Comparison of ENCODE assay signal across 9 cellular contexts in genomic region chr17:76252040-76252954, GRCh38. TPM values are rescaled to one million over a fixed set of nuclear protein-coding genes. Genes with fewer than 3 reads are reported as not detected.
DNase-seq lines count a peak whose midpoint lies in the region; ATAC-seq and TF ChIP-seq lines count a peak whose summit lies in the region.
"Had no signal": no experiment of that assay in that cellular context is flagged by ENCODE, and none has a peak within 500 bp of the region (broad histone marks: within the 10 kb centered on the region; RNA-seq: fewer than 3 reads in every experiment).

No MANE protein-coding gene starts in this region.

- no peak overlapping the region for H3K4me3 ChIP-seq in OCI-LY7 (ENCODE audit: low read depth, low read length, poor library complexity, severe bottlenecking)
- no peak overlapping the region for H3K4me3 ChIP-seq in brain microvascular endothelial cell (ENCODE audit: low read depth, low read length)
- H3K4me3 ChIP-seq in lower leg skin (ENCODE audit: low read depth, poor library complexity, severe bottlenecking), result no peak overlapping the region
- H3K4me3 ChIP-seq in tibial artery, result no peak overlapping the region
- H3K4me3 ChIP-seq: cardiac muscle cell had no signal

- H3K27me3 Mint-ChIP-seq in activated T-cell treated with anti-CD3 and anti-CD28 coated beads, Interleukin-2, amount 50 U/mL, for 4 hours (ENCODE audit: low read depth), result no peaks in the 10 kb centered on the region

- H3K9me3 Mint-ChIP-seq in activated T-cell treated with anti-CD3 and anti-CD28 coated beads, Interleukin-2, amount 50 U/mL, for 4 hours, result no peaks in the 10 kb centered on the region

- H3K9me2 ChIP-seq in OCI-LY7 (ENCODE audit: insufficient read depth, low read length), result no peaks in the 10 kb centered on the region

- in situ Hi-C loops in brain microvascular endothelial cell (cut with HindIII; ENCODE audit: low pct_ligation_motif_present, low sequenced_read_pairs), result loop anchor here (25.0 kb wide), 1 partner anchor 90 kb away; no protein-coding TSS in a partner anchor

- ATAC-seq in activated T-cell treated with anti-CD3 and anti-CD28 coated beads, Interleukin-2, amount 50 U/mL, for 4 hours, result peak; percentile 82 to 84

- CTCF ChIA-PET in OCI-LY7 (lab: Charles Lee; ENCODE audit: unreplicated experiment), result no interaction called here

- no peaks in the 10 kb centered on the region for H3K79me2 ChIP-seq in OCI-LY7 (ENCODE audit: insufficient read depth, low read depth, low read length)

- peak overlapping the region; percentile 50 for H3K4me3 Mint-ChIP-seq in activated T-cell treated with anti-CD3 and anti-CD28 coated beads, Interleukin-2, amount 50 U/mL, for 4 hours

- peak overlapping the region; percentile 75 for H2AFZ ChIP-seq in OCI-LY7 (ENCODE audit: low read length)

- H4K20me1 ChIP-seq in OCI-LY7 (ENCODE audit: insufficient read depth, low read length), result no peaks in the 10 kb centered on the region

- H3K4me1 Mint-ChIP-seq in activated T-cell treated with anti-CD3 and anti-CD28 coated beads, Interleukin-2, amount 50 U/mL, for 4 hours (ENCODE audit: low read depth), result peaks cover 55% of the 10 kb centered on the region

- no peak for DNase-seq in activated T-cell treated with anti-CD3 and anti-CD28 coated beads, Interleukin-2, amount 50 U/mL, for 4 hours
- DNase-seq in activated T-cell treated with anti-CD3 and anti-CD28 coated beads for 4 hours (no peak), OCI-LY7 (ENCODE audit: low spot score) (peak; percentile 41), brain microvascular endothelial cell (peak; percentile 70), lower leg skin (ENCODE audit: low spot score in 2 of 2) (peak; percentile 81 to 93), tibial artery (peak; percentile 66 to 77), T-helper 9 cell (no peak), NCI-H446 (lab: John Stamatoyannopoulos, UW) (no peak)

- TF ChIP-seq POLR2A in lower leg skin (IDR thresholded peaks at IDR 0.05), result no peak

- POLR2A ChIA-PET in OCI-LY7 (lab: Charles Lee), result interaction anchor here (0.5 to 9.4 kb wide), 2 partner anchors 10 to 182 kb away, joined by 5 to 71 read pairs; partner anchors contain the start of gene UBALD2

- H3K27me3 ChIP-seq in brain microvascular endothelial cell (replicated peaks), result no peaks in the 10 kb centered on the region
- peaks cover 0 to 64% of the 10 kb centered on the region in 2 donors for H3K27me3 ChIP-seq in tibial artery
- H3K27me3 ChIP-seq: cardiac muscle cell had no signal

- 29 to 45% methylated on average over 11 of the region's 11 CpGs for WGBS in lower leg skin, 2 donors

- no peaks in the 10 kb centered on the region for H3K36me3 Mint-ChIP-seq in activated T-cell treated with anti-CD3 and anti-CD28 coated beads, Interleukin-2, amount 50 U/mL, for 4 hours (ENCODE audit: insufficient read depth)

- no TSS peak for BruUV-seq in OCI-LY7 (replicated peaks; lab: Mats Ljungman, UMichigan)

- H3K36me3 ChIP-seq in OCI-LY7 (ENCODE audit: insufficient read depth, low read length) (no peaks in the 10 kb centered on the region), brain microvascular endothelial cell (replicated peaks) (no peaks in the 10 kb centered on the region), tibial artery (no peaks in the 10 kb centered on the region)
- H3K36me3 ChIP-seq: cardiac muscle cell had no signal

- H3K9me3 ChIP-seq in OCI-LY7 (ENCODE audit: low read length) (no peaks in the 10 kb centered on the region), tibial artery (no peaks in the 10 kb centered on the region)

- intact Hi-C loops in OCI-LY7 (cut with micrococcal nuclease; ENCODE audit: unreplicated experiment) (no loop called here), lower leg skin (cut with DNase I; ENCODE audit: low total_unique reads) (no loop called here), tibial artery (cut with DNase I; ENCODE audit: low total_unique reads) (no loop called here)

- H3K4me2 ChIP-seq in OCI-LY7 (ENCODE audit: low read length), result peak overlapping the region; percentile 25; the same call in 1 of the 2 replicates

- H3K27ac ChIP-seq in OCI-LY7 (ENCODE audit: low read depth, low read length, poor library complexity, severe bottlenecking), result no peak overlapping the region
- H3K27ac ChIP-seq in brain microvascular endothelial cell, result peak overlapping the region; percentile 30
- no peak overlapping the region for H3K27ac ChIP-seq in tibial artery
- H3K27ac ChIP-seq: cardiac muscle cell had no signal

- H3K4me1 ChIP-seq in OCI-LY7 (ENCODE audit: insufficient read depth, low read length, poor library complexity, severe bottlenecking), result peaks cover 12% of the 10 kb centered on the region
- H3K4me1 ChIP-seq in tibial artery, result no peaks in the 10 kb centered on the region

- TF ChIP-seq CTCF in OCI-LY7 (conservative IDR thresholded peaks at IDR 0.05; ENCODE audit: low read length), result no peak
- no peak for TF ChIP-seq CTCF in brain microvascular endothelial cell (IDR thresholded peaks at IDR 0.05; ENCODE audit: low read depth, low read length, missing control alignments)
- no peak for TF ChIP-seq CTCF in lower leg skin (IDR thresholded peaks at IDR 0.05)
- no peak for TF ChIP-seq CTCF in tibial artery (IDR thresholded peaks at IDR 0.05)

RNA-seq across cellular contexts. Expression of gene RNF157, which starts 12.0 kb away (rescaled TPM):
- total RNA-seq in activated T-cell treated with anti-CD3 and anti-CD28 coated beads, Interleukin-2, amount 50 U/mL, for 4 hours, result 10 to 100 TPM; 13.3 to 16.7 (median 14.9) TPM
- total RNA-seq in OCI-LY7 (2014; rRNA removed; shearing (Covaris generic)), result 0.21 and 0.28 TPM in 2 replicates
- total RNA-seq in OCI-LY7 (2022), result 0.70 and 1.3 TPM in 2 replicates
- total RNA-seq in lower leg skin, result 1 to 10 TPM in 3 of 4 donors, under 1 TPM in 1; 0.83 to 2.4 (median 1.4) TPM

RNA-seq across cellular contexts. Expression of gene UBALD2, which starts 12.9 kb away (rescaled TPM):
- 100 to 1,000 TPM; 162 to 196 (median 186) TPM for total RNA-seq in activated T-cell treated with anti-CD3 and anti-CD28 coated beads, Interleukin-2, amount 50 U/mL, for 4 hours
- 70.9 and 86.4 TPM in 2 replicates for total RNA-seq in OCI-LY7 (2014; rRNA removed; shearing (Covaris generic))
- 238 and 305 TPM in 2 replicates for total RNA-seq in OCI-LY7 (2022)
- total RNA-seq in lower leg skin, result 10 to 100 TPM; 21.3 to 50.9 (median 28.6) TPM

RNA-seq across cellular contexts. Expression of gene QRICH2, which starts 55.8 kb away (rescaled TPM):
- total RNA-seq in activated T-cell treated with anti-CD3 and anti-CD28 coated beads, Interleukin-2, amount 50 U/mL, for 4 hours, result 1 to 10 TPM; 1.1 to 2.1 (median 1.2) TPM
- 6.7 and 9.4 TPM in 2 replicates for total RNA-seq in OCI-LY7 (2014; rRNA removed; shearing (Covaris generic))
- 5.7 and 7.2 TPM in 2 replicates for total RNA-seq in OCI-LY7 (2022)
- total RNA-seq in lower leg skin, result 1 to 10 TPM in 3 of 4 donors, under 1 TPM in 1; 0.88 to 3.3 (median 1.8) TPM

Comparison
In these comparisons a context has a peak if more than half of its experiments do, and no peak if none do; other contexts are left out.
1. DNase-seq: peak in OCI-LY7 (single experiment), brain microvascular endothelial cell (single experiment), lower leg skin (2 of 2) and tibial artery (2 of 2); none in activated T-cell treated with anti-CD3 and anti-CD28 coated beads, Interleukin-2, amount 50 U/mL, for 4 hours (single experiment), activated T-cell treated with anti-CD3 and anti-CD28 coated beads for 4 hours (single experiment), T-helper 9 cell (single experiment) and NCI-H446 (0 of 2).
2. RNA of gene RNF157, which starts 12.0 kb away (total RNA-seq): 13.3 to 16.7 TPM in activated T-cell treated with anti-CD3 and anti-CD28 coated beads, Interleukin-2, amount 50 U/mL, for 4 hours; 0.83 to 2.4 TPM in lower leg skin and 0.21 to 1.3 TPM in OCI-LY7; every median in the first group is over 4 times any median in the second.